ENCODE assay signal across 1 cellular context in the genomic region with DNA sequence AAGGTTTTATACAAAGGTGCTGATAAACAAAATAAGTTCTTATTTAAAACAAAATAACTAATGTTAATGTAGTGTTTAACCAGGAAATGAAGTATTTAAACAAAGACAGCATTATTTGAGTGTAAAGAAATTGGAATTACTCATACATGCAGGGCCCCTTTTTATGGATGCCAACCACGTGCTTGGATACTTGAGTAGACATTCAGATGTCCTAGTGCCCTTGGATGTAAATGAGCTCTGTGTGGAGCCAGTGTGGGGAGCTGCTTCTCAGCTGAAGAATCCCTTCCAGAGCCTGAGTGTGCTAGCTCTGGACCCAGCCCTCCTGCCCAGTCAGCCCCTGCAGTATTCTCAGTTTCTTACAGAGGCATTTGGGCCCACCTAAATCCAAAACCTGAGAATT.
TF ChIP-seq lines count a peak whose summit lies in the region.

No MANE protein-coding gene starts in this region.

TF ChIP-seq in HCT116, 20 proteins besides CTCF, POLR2A, EP300 and RAD21 (continued from another document):
- TF ChIP-seq, protein P1, sequence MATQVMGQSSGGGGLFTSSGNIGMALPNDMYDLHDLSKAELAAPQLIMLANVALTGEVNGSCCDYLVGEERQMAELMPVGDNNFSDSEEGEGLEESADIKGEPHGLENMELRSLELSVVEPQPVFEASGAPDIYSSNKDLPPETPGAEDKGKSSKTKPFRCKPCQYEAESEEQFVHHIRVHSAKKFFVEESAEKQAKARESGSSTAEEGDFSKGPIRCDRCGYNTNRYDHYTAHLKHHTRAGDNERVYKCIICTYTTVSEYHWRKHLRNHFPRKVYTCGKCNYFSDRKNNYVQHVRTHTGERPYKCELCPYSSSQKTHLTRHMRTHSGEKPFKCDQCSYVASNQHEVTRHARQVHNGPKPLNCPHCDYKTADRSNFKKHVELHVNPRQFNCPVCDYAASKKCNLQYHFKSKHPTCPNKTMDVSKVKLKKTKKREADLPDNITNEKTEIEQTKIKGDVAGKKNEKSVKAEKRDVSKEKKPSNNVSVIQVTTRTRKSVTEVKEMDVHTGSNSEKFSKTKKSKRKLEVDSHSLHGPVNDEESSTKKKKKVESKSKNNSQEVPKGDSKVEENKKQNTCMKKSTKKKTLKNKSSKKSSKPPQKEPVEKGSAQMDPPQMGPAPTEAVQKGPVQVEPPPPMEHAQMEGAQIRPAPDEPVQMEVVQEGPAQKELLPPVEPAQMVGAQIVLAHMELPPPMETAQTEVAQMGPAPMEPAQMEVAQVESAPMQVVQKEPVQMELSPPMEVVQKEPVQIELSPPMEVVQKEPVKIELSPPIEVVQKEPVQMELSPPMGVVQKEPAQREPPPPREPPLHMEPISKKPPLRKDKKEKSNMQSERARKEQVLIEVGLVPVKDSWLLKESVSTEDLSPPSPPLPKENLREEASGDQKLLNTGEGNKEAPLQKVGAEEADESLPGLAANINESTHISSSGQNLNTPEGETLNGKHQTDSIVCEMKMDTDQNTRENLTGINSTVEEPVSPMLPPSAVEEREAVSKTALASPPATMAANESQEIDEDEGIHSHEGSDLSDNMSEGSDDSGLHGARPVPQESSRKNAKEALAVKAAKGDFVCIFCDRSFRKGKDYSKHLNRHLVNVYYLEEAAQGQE (IDR thresholded peaks at IDR 0.05; ENCODE audit: low read depth): no peak
- no peak for TF ChIP-seq ZNF274 (IDR thresholded peaks at IDR 0.05; ENCODE audit: low read depth, low read length)
- no peak for TF ChIP-seq FOSL1 (IDR thresholded peaks at IDR 0.05; ENCODE audit: low read depth)
- TF ChIP-seq, protein P2, sequence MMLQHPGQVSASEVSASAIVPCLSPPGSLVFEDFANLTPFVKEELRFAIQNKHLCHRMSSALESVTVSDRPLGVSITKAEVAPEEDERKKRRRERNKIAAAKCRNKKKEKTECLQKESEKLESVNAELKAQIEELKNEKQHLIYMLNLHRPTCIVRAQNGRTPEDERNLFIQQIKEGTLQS (IDR thresholded peaks at IDR 0.05): no peak
- no peak for TF ChIP-seq ELF1 (IDR thresholded peaks at IDR 0.05; ENCODE audit: borderline replicate concordance, low read depth)
- TF ChIP-seq ZFX (IDR thresholded peaks at IDR 0.05): no peak
- TF ChIP-seq CBX3 (IDR thresholded peaks at IDR 0.05; ENCODE audit: low read depth): no peak
- TF ChIP-seq SIN3A (IDR thresholded peaks at IDR 0.05; ENCODE audit: low read depth): no peak
- TF ChIP-seq, protein P3, sequence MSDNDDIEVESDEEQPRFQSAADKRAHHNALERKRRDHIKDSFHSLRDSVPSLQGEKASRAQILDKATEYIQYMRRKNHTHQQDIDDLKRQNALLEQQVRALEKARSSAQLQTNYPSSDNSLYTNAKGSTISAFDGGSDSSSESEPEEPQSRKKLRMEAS (IDR thresholded peaks at IDR 0.05): no peak
- TF ChIP-seq POLR2AphosphoS5 (IDR thresholded peaks at IDR 0.05; ENCODE audit: low read depth, low read length): no peak
- TF ChIP-seq TCF7L2 (IDR thresholded peaks at IDR 0.05; ENCODE audit: borderline replicate concordance, extremely low read depth, insufficient read depth, insufficient read length): no peak
- no peak for TF ChIP-seq SRF (IDR thresholded peaks at IDR 0.05; ENCODE audit: low read depth)
- no peak for TF ChIP-seq YY1 (IDR thresholded peaks at IDR 0.05; ENCODE audit: extremely low read depth, insufficient replicate concordance, low read depth, low read length)
